In genomic region chr11:130260735-130261134, GRCh38 we compare ENCODE assay signal across 19 cellular contexts.
"Had no signal": no experiment of that assay in that cellular context is flagged by ENCODE, and none has a peak within 500 bp of the region (broad histone marks: within the 10 kb centered on the region; RNA-seq: fewer than 3 reads in every experiment).

No MANE protein-coding gene starts in this region.

- H3K4me2 ChIP-seq: PC-9 had no signal

- ATAC-seq: Right ventricle myocardium inferior, SK-N-SH treated with all-trans-retinoic acid at 6 μM for 48 hours had no signal

- H2AFZ ChIP-seq: PC-9 had no signal

- H3K27me3 ChIP-seq: Peyer's patch, SJCRH30 had no signal

- H3K4me1 ChIP-seq: Peyer's patch, SJCRH30 had no signal

- H3K27ac ChIP-seq: PC-9, Peyer's patch, SJCRH30 had no signal

- H3K9me3 ChIP-seq: SJCRH30 had no signal

- H3K4me3 ChIP-seq: PC-9, Peyer's patch, SJCRH30 had no signal

- H3K36me3 ChIP-seq: Peyer's patch, SJCRH30 had no signal

- DNase-seq: KBM-7; MV-4-11; NCI-H1048; NCI-H1694; NCI-H187 treated with DMSO at 0.1 percent for 48 hours; NCI-H2029 treated with DMSO at 0.1 percent for 48 hours; NCI-H2171 treated with DMSO at 0.1 percent for 48 hours; NCI-H345; NCI-H446 treated with DMSO at 0.1 percent for 48 hours; NCI-H510A treated with DMSO at 0.1 percent for 48 hours; NCI-H82; NK-92 treated with Interleukin-12 subunit alpha and Interleukin-12 subunit beta, amount 100 ng/mL, for 24 hours; OCI-M1; PC-9; SHP77 treated with DMSO at 0.1 percent for 48 hours; SJCRH30 had no signal
